ENCODE assay signal across 8 cellular contexts in genomic region chr2:86441789-86442641, GRCh38. TPM values are rescaled to one million over a fixed set of nuclear protein-coding genes. Genes with fewer than 3 reads are reported as not detected.
DNase-seq lines count a peak whose midpoint lies in the region; ATAC-seq lines count a peak whose summit lies in the region.

No MANE protein-coding gene starts in this region.

- H3K4me1 ChIP-seq in GM23248 (ENCODE audit: insufficient read depth), result peaks cover 35% of the 10 kb centered on the region

- H3K9me2 ChIP-seq in GM23248 (ENCODE audit: insufficient read depth), result no peaks in the 10 kb centered on the region

- H3F3A ChIP-seq in GM23248 (ENCODE audit: insufficient read depth), result peaks cover 32% of the 10 kb centered on the region

- WGBS in GM23248 (ENCODE audit: low coverage in 1 of 2, low lambda C conversion rate in 2 of 2, missing lambda C conversion rate in 2 of 2), 2 experiments, result 0 to 1% methylated on average over 34 to 63 of the region's 63 CpGs

- H2AFZ ChIP-seq in GM23248, result peak overlapping the region; percentile 48

- peaks cover 52% of the 10 kb centered on the region for H3K79me2 ChIP-seq in GM23248 (ENCODE audit: insufficient read depth)

- DNase-seq in DMS79 treated with DMSO at 0.1 percent for 48 hours (lab: John Stamatoyannopoulos, UW) (peak; percentile 33), GM23248 (peak; percentile 80), NCI-H146 treated with DMSO at 0.1 percent for 48 hours (lab: John Stamatoyannopoulos, UW; ENCODE audit: unreplicated experiment) (peak; percentile 7), left colon (peak; percentile 57 to 71)
- DNase-seq in activated CD4-positive, alpha-beta T cell treated with anti-CD3 and anti-CD28 coated beads for 48 hours, result peak; percentile 73
- peak; percentile 69 to 70 for DNase-seq in stimulated activated CD4-positive, alpha-beta T cell treated with anti-CD3 and anti-CD28 coated beads, Interleukin-2, amount 100 ng/mL, for 24 hours

- peak overlapping the region; percentile 90 for H3K4me2 ChIP-seq in GM23248 (ENCODE audit: unreplicated experiment)

- H3K9ac ChIP-seq in GM23248, result peak overlapping the region; percentile 89

- peaks cover 12% of the 10 kb centered on the region for H3K36me3 ChIP-seq in GM23248 (ENCODE audit: low read depth)

- peak overlapping the region; percentile 100 for H3K27ac ChIP-seq in GM23248
- peak overlapping the region; percentile 85 for H3K27ac ChIP-seq in cingulate gyrus (ENCODE audit: low read depth, low read length)

- intact Hi-C loops in left colon (cut with DNase I, micrococcal nuclease), result no loop called here

- ATAC-seq in left colon (peak; percentile 5), HG03139 (IDR thresholded peaks at IDR 0.05; ENCODE audit: unreplicated experiment) (no peak)

- H4K20me1 ChIP-seq in GM23248 (ENCODE audit: insufficient read depth), result peaks cover 31% of the 10 kb centered on the region; the same call in 1 of the 2 replicates

- in situ Hi-C loops in GM23248 (cut with MboI), result no loop called here

- H3K9me3 ChIP-seq in GM23248 (ENCODE audit: low read depth), result peaks cover 6% of the 10 kb centered on the region

- peak overlapping the region; percentile 85 for H3K4me3 ChIP-seq in GM23248

- H3K27me3 ChIP-seq in GM23248 (replicated peaks; ENCODE audit: insufficient read depth), result no peaks in the 10 kb centered on the region

RNA-seq across cellular contexts. Expression of gene KDM3A, which starts 0.8 kb away (rescaled TPM):
- total RNA-seq in GM23248 (2014; rRNA removed; shearing (Covaris generic)), result 23.6 and 24.4 TPM in 2 replicates
- polyA plus RNA-seq in GM23248 (2016; fragmentation: Nextera tagmentation; extraction: Ambion mirVana), result 13.1 and 14.6 TPM in 2 replicates
- total RNA-seq in left colon, result 10 to 100 TPM; 33.0 to 56.6 TPM

Comparison
In these comparisons a context has a peak if more than half of its experiments do, and no peak if none do; other contexts are left out.
1. DNase-seq: peak in every context shown above with its lines; median percentile 80 in GM23248; 73 in activated CD4-positive, alpha-beta T cell treated with anti-CD3 and anti-CD28 coated beads for 48 hours; 70 in stimulated activated CD4-positive, alpha-beta T cell treated with anti-CD3 and anti-CD28 coated beads, Interleukin-2, amount 100 ng/mL, for 24 hours; 64 in left colon; 33 in DMS79 treated with DMSO at 0.1 percent for 48 hours; 7 in NCI-H146 treated with DMSO at 0.1 percent for 48 hours.